Comparison of ENCODE assay signal across 1 cellular context in genomic region chr2:111494981-111495315, GRCh38.
TF ChIP-seq lines count a peak whose summit lies in the region.
"Not testable (repeated sequence)": the region's sequence is repeated elsewhere in the genome, so short reads cannot be mapped to it uniquely, and the experiment has no call there.

No MANE protein-coding gene starts in this region.

TF ChIP-seq in K562, 482 proteins besides CTCF, POLR2A, EP300 and RAD21:
- peak; percentile 26 for TF ChIP-seq POLR2B (IDR thresholded peaks at IDR 0.05; ENCODE audit: low read depth, partially characterized antibody)
- peak; percentile 25; the same call in 1 of the 2 replicates for TF ChIP-seq JUND (IDR thresholded peaks at IDR 0.05; ENCODE audit: borderline replicate concordance, low read depth, low read length)
- not testable (repeated sequence) for TF ChIP-seq JUND (tag; IDR thresholded peaks at IDR 0.05; ENCODE audit: borderline replicate concordance, low read depth, low read length)
- TF ChIP-seq ZNF384 (IDR thresholded peaks at IDR 0.05; ENCODE audit: low read depth, low read length): peak; percentile 52; the same call in 1 of the 2 replicates
- TF ChIP-seq SMARCA4 (IDR thresholded peaks at IDR 0.05): 0 out of 2 replicates have a peak, but pooled peaks have one; percentile 22
- TF ChIP-seq DPF2 (IDR thresholded peaks at IDR 0.05): 0 out of 2 replicates have a peak, but pooled peaks have one; percentile 14
- TF ChIP-seq FOSL1 (tag; conservative IDR thresholded peaks at IDR 0.05): peak; percentile 77
- TF ChIP-seq SUPT5H (IDR thresholded peaks at IDR 0.05): peak; percentile 42; the same call in 1 of the 2 replicates
